In genomic region chr16:11401161-11402050, GRCh38 we compare ENCODE assay signal across 14 cellular contexts. TPM values are rescaled to one million over a fixed set of nuclear protein-coding genes. Genes with fewer than 3 reads are reported as not detected.
DNase-seq lines count a peak whose midpoint lies in the region; FAIRE-seq and TF ChIP-seq lines count a peak whose summit lies in the region.
"Had no signal": no experiment of that assay in that cellular context is flagged by ENCODE, and none has a peak within 500 bp of the region (broad histone marks: within the 10 kb centered on the region; RNA-seq: fewer than 3 reads in every experiment).

No MANE protein-coding gene starts in this region.

- H3K27me3 ChIP-seq in osteoblast (ENCODE audit: insufficient read depth, low read length): peaks cover 3% of the 10 kb centered on the region

- no peak overlapping the region for H3K4me2 ChIP-seq in osteoblast (ENCODE audit: insufficient read depth, low read length)

- no peak for TF ChIP-seq CTCF in glutamatergic neuron (IDR thresholded peaks at IDR 0.05; ENCODE audit: partially characterized antibody, unreplicated experiment)
- TF ChIP-seq CTCF in osteoblast (IDR thresholded peaks at IDR 0.05; ENCODE audit: extremely low read depth, low read depth, low read length): no peak

- H3K36me3 ChIP-seq in osteoblast (ENCODE audit: insufficient read depth, low read length): no peaks in the 10 kb centered on the region

- H3K9me3 ChIP-seq in osteoblast (ENCODE audit: low read depth, low read length): no peaks in the 10 kb centered on the region

- DNase-seq in H54 (ENCODE audit: insufficient read length, low spot score) (peak; percentile 81), NCI-H2171 treated with DMSO at 0.1 percent for 48 hours (lab: John Stamatoyannopoulos, UW) (peak; percentile 80), glutamatergic neuron (peak; percentile 20), osteoblast (ENCODE audit: insufficient read length, low spot score, missing footprints) (peak; percentile 91), T-helper 1 cell (no peak)
- DNase-seq in activated CD4-positive, alpha-beta memory T cell treated with anti-CD3 and anti-CD28 coated beads for 36 hours: no peak
- DNase-seq in activated effector memory CD4-positive, alpha-beta T cell treated with Interleukin-2 at 50 U/mL for 16 hours: no peak
- DNase-seq: activated CD4-positive, alpha-beta T cell treated with anti-CD3 and anti-CD28 coated beads, Interleukin-2, amount 10 ng/mL, durations not matched to agents 7 days and 5 days; hippocampal formation; NCI-H1417; NK-92 treated with Interleukin-12 subunit alpha and Interleukin-12 subunit beta, amount 100 ng/mL, for 24 hours; retina had no signal

- H3K4me3 ChIP-seq in osteoblast (ENCODE audit: insufficient read depth, low read length): no peak overlapping the region

- H3K9me3 Mint-ChIP-seq in glutamatergic neuron (ENCODE audit: unreplicated experiment): peaks cover 5% of the 10 kb centered on the region
- no peaks in the 10 kb centered on the region for H3K9me3 Mint-ChIP-seq in activated CD4-positive, alpha-beta memory T cell treated with anti-CD3 and anti-CD28 coated beads for 36 hours
- H3K9me3 Mint-ChIP-seq: activated CD4-positive, alpha-beta T cell treated with anti-CD3 and anti-CD28 coated beads, Interleukin-2, amount 10 ng/mL, durations not matched to agents 7 days and 5 days; activated T-helper 2 cell treated with anti-CD3 and anti-CD28 coated beads, Interferon-gamma antibody, Interleukin-2, Interleukin-4, amounts not matched to agents 10 μg/mL and 5 μg/mL and 100 μg/mL, durations not matched to agents 14 hours and 24 hours and 36 hours had no signal

- peak overlapping the region; percentile 33 for H3K27ac Mint-ChIP-seq in glutamatergic neuron (ENCODE audit: unreplicated experiment)
- no peak overlapping the region for H3K27ac Mint-ChIP-seq in activated CD4-positive, alpha-beta memory T cell treated with anti-CD3 and anti-CD28 coated beads for 36 hours
- H3K27ac Mint-ChIP-seq: activated CD4-positive, alpha-beta T cell treated with anti-CD3 and anti-CD28 coated beads, Interleukin-2, amount 10 ng/mL, durations not matched to agents 7 days and 5 days; activated T-helper 2 cell treated with anti-CD3 and anti-CD28 coated beads, Interferon-gamma antibody, Interleukin-2, Interleukin-4, amounts not matched to agents 10 μg/mL and 5 μg/mL and 100 μg/mL, durations not matched to agents 14 hours and 24 hours and 36 hours had no signal

- intact Hi-C loops in activated CD4-positive, alpha-beta memory T cell treated with anti-CD3 and anti-CD28 coated beads for 36 hours (cut with micrococcal nuclease): loop anchor here (10.0 kb wide), 1 partner anchor 313 kb away; no protein-coding TSS in a partner anchor

- no peaks in the 10 kb centered on the region for H3K36me3 Mint-ChIP-seq in glutamatergic neuron (ENCODE audit: unreplicated experiment)
- no peaks in the 10 kb centered on the region for H3K36me3 Mint-ChIP-seq in activated CD4-positive, alpha-beta memory T cell treated with anti-CD3 and anti-CD28 coated beads for 36 hours

- no peaks in the 10 kb centered on the region for H4K20me1 ChIP-seq in osteoblast (ENCODE audit: insufficient read depth, low read length)

- POLR2A ChIA-PET in activated CD4-positive, alpha-beta memory T cell treated with anti-CD3 and anti-CD28 coated beads for 36 hours (lab: Charles Lee): interaction anchor here (0.6 kb wide), 1 partner anchor 365 kb away, joined by 3 read pairs; no protein-coding TSS in a partner anchor

- no peaks in the 10 kb centered on the region for H3K79me2 ChIP-seq in osteoblast (ENCODE audit: insufficient read depth, low read length)

- no peak for FAIRE-seq in H54 (lab: Jason Lieb, UNC)
- FAIRE-seq: bronchial epithelial cell had no signal

- H3K4me1 Mint-ChIP-seq in glutamatergic neuron (ENCODE audit: low read depth, unreplicated experiment): peaks cover 11% of the 10 kb centered on the region
- H3K4me1 Mint-ChIP-seq in activated CD4-positive, alpha-beta memory T cell treated with anti-CD3 and anti-CD28 coated beads for 36 hours (ENCODE audit: low read depth): no peaks in the 10 kb centered on the region

- no peak overlapping the region for H2AFZ ChIP-seq in osteoblast (ENCODE audit: low read length)

- no peak overlapping the region for H3K4me3 Mint-ChIP-seq in glutamatergic neuron (ENCODE audit: unreplicated experiment)
- H3K4me3 Mint-ChIP-seq in activated CD4-positive, alpha-beta memory T cell treated with anti-CD3 and anti-CD28 coated beads for 36 hours: no peak overlapping the region
- H3K4me3 Mint-ChIP-seq: activated CD4-positive, alpha-beta T cell treated with anti-CD3 and anti-CD28 coated beads, Interleukin-2, amount 10 ng/mL, durations not matched to agents 7 days and 5 days had no signal

- H3K27me3 Mint-ChIP-seq in glutamatergic neuron (ENCODE audit: unreplicated experiment): peaks cover 23% of the 10 kb centered on the region
- H3K27me3 Mint-ChIP-seq in activated CD4-positive, alpha-beta memory T cell treated with anti-CD3 and anti-CD28 coated beads for 36 hours: no peaks in the 10 kb centered on the region
- H3K27me3 Mint-ChIP-seq: activated CD4-positive, alpha-beta T cell treated with anti-CD3 and anti-CD28 coated beads, Interleukin-2, amount 10 ng/mL, durations not matched to agents 7 days and 5 days had no signal

- no peak for TF ChIP-seq POLR2A in H54 (IDR thresholded peaks at IDR 0.05; ENCODE audit: low read depth, low read length)

- no peak overlapping the region for H3K27ac ChIP-seq in osteoblast (ENCODE audit: low read depth, low read length)

- CTCF ChIA-PET in activated CD4-positive, alpha-beta memory T cell treated with anti-CD3 and anti-CD28 coated beads for 36 hours (lab: Charles Lee): interaction anchor here (1.1 to 1.3 kb wide), 2 partner anchors 183 to 313 kb away, joined by 3 read pairs; no protein-coding TSS in a partner anchor

- no peaks in the 10 kb centered on the region for H3K4me1 ChIP-seq in osteoblast (ENCODE audit: insufficient read depth, low read length)

RNA-seq across cellular contexts. Expression of gene RMI2, which starts 56.1 kb away (rescaled TPM):
- total RNA-seq in glutamatergic neuron (ENCODE audit: unreplicated experiment) (4.2 TPM), osteoblast (1.4 and 1.8 TPM in 2 replicates)
- 10 to 100 TPM; 68.9 to 69.9 TPM for total RNA-seq in activated CD4-positive, alpha-beta memory T cell treated with anti-CD3 and anti-CD28 coated beads for 36 hours

Comparison
In these comparisons a context has a peak if more than half of its experiments do, and no peak if none do; other contexts are left out.
1. DNase-seq: peak in H54 (single experiment), NCI-H2171 treated with DMSO at 0.1 percent for 48 hours (single experiment), glutamatergic neuron (single experiment) and osteoblast (single experiment); none in T-helper 1 cell (0 of 5), activated CD4-positive, alpha-beta memory T cell treated with anti-CD3 and anti-CD28 coated beads for 36 hours (single experiment) and activated effector memory CD4-positive, alpha-beta T cell treated with Interleukin-2 at 50 U/mL for 16 hours (single experiment).
2. RNA of gene RMI2, which starts 56.1 kb away (total RNA-seq): 68.9 to 69.9 TPM in activated CD4-positive, alpha-beta memory T cell treated with anti-CD3 and anti-CD28 coated beads for 36 hours; 4.2 TPM in glutamatergic neuron (single experiment) and 1.4 to 1.8 TPM in osteoblast; every median in the first group is over 10 times any median in the second.